19 cellular contexts compared by ENCODE assay signal in genomic region chr11:21888814-21889213, GRCh38.
DNase-seq lines count a peak whose midpoint lies in the region; ATAC-seq and TF ChIP-seq lines count a peak whose summit lies in the region.
"Had no signal": no experiment of that assay in that cellular context is flagged by ENCODE, and none has a peak within 500 bp of the region (broad histone marks: within the 10 kb centered on the region; RNA-seq: fewer than 3 reads in every experiment).

No MANE protein-coding gene starts in this region.

- DNase-seq in SKM-1 treated with dmso at 0.1 percent for 144 hours (lab: John Stamatoyannopoulos, UW; ENCODE audit: unreplicated experiment): peak; percentile 31
- no peak for DNase-seq in SKM-1 (lab: John Stamatoyannopoulos, UW; ENCODE audit: unreplicated experiment)
- DNase-seq in astrocyte of the spinal cord (ENCODE audit: low read depth, low spot score): peak; percentile 13
- no peak for DNase-seq in lung (ENCODE audit: low spot score)
- no peak for DNase-seq in aorta
- no peak for DNase-seq in DMS 273 (lab: John Stamatoyannopoulos, UW; ENCODE audit: unreplicated experiment)
- no peak for DNase-seq in esophagus muscularis mucosa (ENCODE audit: extremely low spot score)
- no peak for DNase-seq in NCI-H226
- DNase-seq: 8988T; activated CD4-positive, alpha-beta T cell treated with anti-CD3 and anti-CD28 coated beads for 1 hour; DND-41; hippocampal formation; NCI-H1092 treated with DMSO at 0.1 percent for 48 hours; stimulated activated CD4-positive, alpha-beta T cell treated with anti-CD3 and anti-CD28 coated beads, Interleukin-12 subunit alpha, Interleukin-12 subunit beta, amount 100 ng/mL, for 4 hours; T-helper 2 cell; transverse colon had no signal

- TF ChIP-seq CTCF in astrocyte of the spinal cord (IDR thresholded peaks at IDR 0.05; ENCODE audit: low read depth, low read length) (no peak), lung (IDR thresholded peaks at IDR 0.05; ENCODE audit: control extremely low read depth, extremely low read depth) (no peak), esophagus muscularis mucosa (IDR thresholded peaks at IDR 0.05) (no peak)

- ATAC-seq in lung (ENCODE audit: insufficient read depth, low FRiP score) (peak; percentile 76), aorta (ENCODE audit: low FRiP score) (peak; percentile 77)
- ATAC-seq: body of pancreas; stimulated activated memory B cell treated with anti-CD40 and anti-IgM and Interleukin-4, amounts not matched to agents 10 μg/mL and 1 μg/mL and 100 μg/mL, for 72 hours had no signal

- TF ChIP-seq EP300 in esophagus muscularis mucosa (IDR thresholded peaks at IDR 0.05): no peak

- H3K27me3 ChIP-seq in lung (ENCODE audit: control insufficient read depth, insufficient read depth) (no peaks in the 10 kb centered on the region), aorta (ENCODE audit: control insufficient read depth in 1 of 2, insufficient read depth in 2 of 2, low read length in 1 of 2) (no peaks in the 10 kb centered on the region), esophagus muscularis mucosa (no peaks in the 10 kb centered on the region)
- H3K27me3 ChIP-seq: body of pancreas, transverse colon had no signal

- H3K4me1 ChIP-seq in lung (ENCODE audit: control insufficient read depth in 2 of 2, insufficient read depth in 2 of 2, low read length in 2 of 2): no peaks in the 10 kb centered on the region
- peaks cover 0 to 2% of the 10 kb centered on the region in 2 donors for H3K4me1 ChIP-seq in aorta (ENCODE audit: control insufficient read depth in 1 of 2, insufficient read depth in 2 of 2, low read length in 2 of 2)
- peaks cover 0 to 4% (median 0%) of the 10 kb centered on the region in 4 donors for H3K4me1 ChIP-seq in esophagus muscularis mucosa
- H3K4me1 ChIP-seq: body of pancreas, transverse colon had no signal

- H3K4me3 ChIP-seq in astrocyte of the spinal cord (ENCODE audit: low read depth, low read length): no peak overlapping the region
- H3K4me3 ChIP-seq in lung: no peak overlapping the region
- no peak overlapping the region for H3K4me3 ChIP-seq in aorta (ENCODE audit: low read length in 2 of 2)
- H3K4me3 ChIP-seq in esophagus muscularis mucosa: no peak overlapping the region
- H3K4me3 ChIP-seq: body of pancreas, transverse colon had no signal

- 23 to 41% methylated on average over 1 of the region's 1 CpG for WGBS in lung, 2 donors
- 5 to 32% methylated on average over 1 of the region's 1 CpG for WGBS in aorta, 2 donors
- 28% methylated on average over 1 of the region's 1 CpG for WGBS in esophagus muscularis mucosa

- H3K9me3 ChIP-seq in lung (ENCODE audit: control insufficient read depth in 2 of 2, insufficient read depth in 1 of 2, low read length in 1 of 2): no peaks in the 10 kb centered on the region
- no peaks in the 10 kb centered on the region for H3K9me3 ChIP-seq in aorta (ENCODE audit: control insufficient read depth, low read length)
- H3K9me3 ChIP-seq in esophagus muscularis mucosa: peaks cover 0 to 4% (median 0%) of the 10 kb centered on the region in 4 donors
- H3K9me3 ChIP-seq: body of pancreas, transverse colon had no signal

- in situ Hi-C loops in astrocyte of the spinal cord (cut with HindIII; ENCODE audit: low sequenced_read_pairs): no loop called here

- TF ChIP-seq POLR2A in esophagus muscularis mucosa (IDR thresholded peaks at IDR 0.05; ENCODE audit: low read depth): no peak

- H3K27ac ChIP-seq in lung (ENCODE audit: low read depth in 1 of 2, low read length in 1 of 2) (no peak overlapping the region), aorta (ENCODE audit: low read depth in 1 of 2, low read length in 2 of 2) (no peak overlapping the region), esophagus muscularis mucosa (replicated peaks in 1 of 4) (no peak overlapping the region)
- H3K27ac ChIP-seq: body of pancreas, C4-2B, transverse colon had no signal

- intact Hi-C loops in aorta (cut with DNase I) (no loop called here), esophagus muscularis mucosa (cut with DNase I) (no loop called here)

- H3K36me3 ChIP-seq in lung (ENCODE audit: control insufficient read depth in 2 of 2, insufficient read depth in 2 of 2, low read length in 2 of 2) (no peaks in the 10 kb centered on the region), aorta (ENCODE audit: control insufficient read depth in 1 of 2, insufficient read depth in 2 of 2, low read length in 1 of 2) (no peaks in the 10 kb centered on the region), esophagus muscularis mucosa (no peaks in the 10 kb centered on the region)
- H3K36me3 ChIP-seq: transverse colon had no signal

Comparison
In these comparisons a context has a peak if more than half of its experiments do, and no peak if none do; other contexts are left out.
1. DNase-seq: peak in SKM-1 treated with dmso at 0.1 percent for 144 hours (single experiment) and astrocyte of the spinal cord (single experiment); none in SKM-1 (single experiment), lung (single experiment), aorta (0 of 2), DMS 273 (single experiment), esophagus muscularis mucosa (single experiment) and NCI-H226 (single experiment).